Comparison of ENCODE assay signal across 8 cellular contexts in genomic region chr6:5950448-5950847, GRCh38. TPM values are rescaled to one million over a fixed set of nuclear protein-coding genes. Genes with fewer than 3 reads are reported as not detected.
DNase-seq lines count a peak whose midpoint lies in the region; ATAC-seq and TF ChIP-seq lines count a peak whose summit lies in the region.

No MANE protein-coding gene starts in this region.

- POLR2A ChIA-PET in activated CD8-positive, alpha-beta T cell treated with anti-CD3 and anti-CD28 coated beads for 36 hours (lab: Charles Lee) = no interaction called here
- POLR2A ChIA-PET in CD8-positive, alpha-beta memory T cell (lab: Charles Lee) = no interaction called here

- H3K4me2 ChIP-seq in DND-41 (ENCODE audit: insufficient read depth, low read length) = no peak overlapping the region

- no peak overlapping the region for H3K4me3 ChIP-seq in DND-41 (ENCODE audit: low read depth in 1 of 2, low read length in 2 of 2)
- H3K4me3 ChIP-seq in CD8-positive, alpha-beta memory T cell (ENCODE audit: low read length) = no peak overlapping the region

- no peaks in the 10 kb centered on the region for H3K27me3 ChIP-seq in DND-41 (ENCODE audit: insufficient read depth, low read length, poor library complexity)
- no peaks in the 10 kb centered on the region for H3K27me3 ChIP-seq in CD8-positive, alpha-beta memory T cell (ENCODE audit: insufficient read depth, low read length, poor library complexity, severe bottlenecking)

- no peak for DNase-seq in DND-41
- DNase-seq in HFFc6 = no peak
- peak; percentile 57 for DNase-seq in activated CD8-positive, alpha-beta T cell treated with anti-CD3 and anti-CD28 coated beads for 36 hours
- DNase-seq in neural crest cell (ENCODE audit: low read depth, low spot score) = no peak
- DNase-seq in NCI-H2029 (lab: John Stamatoyannopoulos, UW) = no peak
- DNase-seq in sciatic nerve (ENCODE audit: low spot score) = no peak
- no peak for DNase-seq in NCI-H2196 treated with DMSO at 0.1 percent for 48 hours (lab: John Stamatoyannopoulos, UW; ENCODE audit: unreplicated experiment)
- no peak for DNase-seq in CD8-positive, alpha-beta memory T cell

- H2AFZ ChIP-seq in DND-41 (ENCODE audit: low read depth, low read length) = no peak overlapping the region

- intact Hi-C loops in activated CD8-positive, alpha-beta T cell treated with anti-CD3 and anti-CD28 coated beads for 36 hours (cut with micrococcal nuclease) = no loop called here
- intact Hi-C loops in sciatic nerve (cut with DNase I) = no loop called here

- H3K36me3 Mint-ChIP-seq in HFFc6 (ENCODE audit: low read depth) (no peaks in the 10 kb centered on the region), neural crest cell (ENCODE audit: low read depth) (peaks cover 3% of the 10 kb centered on the region)
- H3K36me3 Mint-ChIP-seq in activated CD8-positive, alpha-beta T cell treated with anti-CD3 and anti-CD28 coated beads for 36 hours (ENCODE audit: low read depth) = no peaks in the 10 kb centered on the region
- H3K36me3 Mint-ChIP-seq in CD8-positive, alpha-beta memory T cell = no peaks in the 10 kb centered on the region

- no peak overlapping the region for H3K9ac ChIP-seq in DND-41 (ENCODE audit: low read depth, low read length)

- H3K4me1 ChIP-seq in DND-41 (ENCODE audit: insufficient read depth, low read length) = no peaks in the 10 kb centered on the region
- no peaks in the 10 kb centered on the region for H3K4me1 ChIP-seq in CD8-positive, alpha-beta memory T cell (ENCODE audit: insufficient read depth, low read length)

- H3K27ac ChIP-seq in DND-41 (ENCODE audit: low read length) = no peak overlapping the region
- no peak overlapping the region for H3K27ac ChIP-seq in CD8-positive, alpha-beta memory T cell (ENCODE audit: low read depth, low read length)

- H3K27me3 Mint-ChIP-seq in HFFc6 (ENCODE audit: insufficient read depth) = 0 out of 2 replicates have a peak, but pooled peaks cover 5% of the 10 kb centered on the region
- H3K27me3 Mint-ChIP-seq in activated CD8-positive, alpha-beta T cell treated with anti-CD3 and anti-CD28 coated beads for 36 hours = peaks cover 4% of the 10 kb centered on the region
- peaks cover 2% of the 10 kb centered on the region for H3K27me3 Mint-ChIP-seq in neural crest cell (ENCODE audit: low read depth)
- H3K27me3 Mint-ChIP-seq in CD8-positive, alpha-beta memory T cell = peaks cover 4 to 34% of the 10 kb centered on the region in 2 donors

- TF ChIP-seq CTCF in DND-41 (IDR thresholded peaks at IDR 0.05; ENCODE audit: borderline replicate concordance, extremely low read depth, low read length, poor library complexity, severe bottlenecking) (peak; percentile 54), HFFc6 (IDR thresholded peaks at IDR 0.05) (peak; percentile 69), neural crest cell (conservative IDR thresholded peaks at IDR 0.05) (peak; percentile 52)
- TF ChIP-seq CTCF in activated CD8-positive, alpha-beta T cell treated with anti-CD3 and anti-CD28 coated beads for 36 hours (IDR thresholded peaks at IDR 0.05) = peak; percentile 43

- CTCF ChIA-PET in activated CD8-positive, alpha-beta T cell treated with anti-CD3 and anti-CD28 coated beads for 36 hours (lab: Charles Lee) = no interaction called here
- CTCF ChIA-PET in CD8-positive, alpha-beta memory T cell (lab: Charles Lee) = no interaction called here

- H3K9me3 Mint-ChIP-seq in HFFc6 = no peaks in the 10 kb centered on the region
- H3K9me3 Mint-ChIP-seq in activated CD8-positive, alpha-beta T cell treated with anti-CD3 and anti-CD28 coated beads for 36 hours = no peaks in the 10 kb centered on the region
- peaks cover 6% of the 10 kb centered on the region for H3K9me3 Mint-ChIP-seq in neural crest cell
- no peaks in the 10 kb centered on the region for H3K9me3 Mint-ChIP-seq in CD8-positive, alpha-beta memory T cell

- H3K36me3 ChIP-seq in DND-41 (ENCODE audit: insufficient read depth, low read length) = no peaks in the 10 kb centered on the region
- no peaks in the 10 kb centered on the region for H3K36me3 ChIP-seq in CD8-positive, alpha-beta memory T cell (ENCODE audit: insufficient read depth, low read length)

- no peak for ATAC-seq in DND-41 (ENCODE audit: insufficient read depth, low read depth)
- peak; percentile 80 for ATAC-seq in activated CD8-positive, alpha-beta T cell treated with anti-CD3 and anti-CD28 coated beads for 36 hours
- no peak for ATAC-seq in sciatic nerve

- H3K79me2 ChIP-seq in DND-41 (ENCODE audit: insufficient read depth, low read length) = no peaks in the 10 kb centered on the region

- H3K9me3 ChIP-seq in DND-41 (ENCODE audit: insufficient read depth, low read length, severe bottlenecking) = no peaks in the 10 kb centered on the region
- H3K9me3 ChIP-seq in CD8-positive, alpha-beta memory T cell (ENCODE audit: low read length) = no peaks in the 10 kb centered on the region

- no peaks in the 10 kb centered on the region; the same call in 1 of the 2 replicates for H3K4me1 Mint-ChIP-seq in HFFc6 (ENCODE audit: low read depth)
- peaks cover 2% of the 10 kb centered on the region for H3K4me1 Mint-ChIP-seq in activated CD8-positive, alpha-beta T cell treated with anti-CD3 and anti-CD28 coated beads for 36 hours (ENCODE audit: low read depth)
- no peaks in the 10 kb centered on the region for H3K4me1 Mint-ChIP-seq in neural crest cell
- no peaks in the 10 kb centered on the region for H3K4me1 Mint-ChIP-seq in CD8-positive, alpha-beta memory T cell

- no peaks in the 10 kb centered on the region for H4K20me1 ChIP-seq in DND-41 (ENCODE audit: insufficient read depth, low read length)

- H3K4me3 Mint-ChIP-seq in HFFc6 = no peak overlapping the region
- no peak overlapping the region for H3K4me3 Mint-ChIP-seq in activated CD8-positive, alpha-beta T cell treated with anti-CD3 and anti-CD28 coated beads for 36 hours
- no peak overlapping the region for H3K4me3 Mint-ChIP-seq in neural crest cell
- no peak overlapping the region for H3K4me3 Mint-ChIP-seq in CD8-positive, alpha-beta memory T cell

- H3K27ac Mint-ChIP-seq in HFFc6 (no peak overlapping the region), neural crest cell (ENCODE audit: unreplicated experiment) (no peak overlapping the region)
- no peak overlapping the region for H3K27ac Mint-ChIP-seq in activated CD8-positive, alpha-beta T cell treated with anti-CD3 and anti-CD28 coated beads for 36 hours
- no peak overlapping the region for H3K27ac Mint-ChIP-seq in CD8-positive, alpha-beta memory T cell

RNA-seq across cellular contexts. Expression of gene NRN1, which starts 56.3 kb away (rescaled TPM):
- total RNA-seq in HFFc6 (2021; fragmentation: NEBNext Ultra II Directional; extraction: Animal tissue kit (Norgen Biotek cat#: 25700)) = not detected
- 1 to 10 TPM; 5.9 to 7.1 TPM for total RNA-seq in activated CD8-positive, alpha-beta T cell treated with anti-CD3 and anti-CD28 coated beads for 36 hours
- 1.3 and 1.5 TPM in 2 replicates for total RNA-seq in neural crest cell
- total RNA-seq in sciatic nerve = 90.1 TPM
- under 1 TPM in 1 of 2 experiments, not detected in 1; 0.24 TPM for total RNA-seq in CD8-positive, alpha-beta memory T cell
- 0.61 TPM for polyA plus RNA-seq in CD8-positive, alpha-beta memory T cell

Comparison
In these comparisons a context has a peak if more than half of its experiments do, and no peak if none do; other contexts are left out.
1. RNA of gene NRN1, which starts 56.3 kb away (total RNA-seq): 90.1 TPM in sciatic nerve (single experiment); 5.9 to 7.1 TPM in activated CD8-positive, alpha-beta T cell treated with anti-CD3 and anti-CD28 coated beads for 36 hours, 1.3 to 1.5 TPM in neural crest cell, 0.24 TPM in CD8-positive, alpha-beta memory T cell and not detected in HFFc6; every median in the first group is over 10 times any median in the second.
2. Peak in every context shown above with its lines, with median percentiles within 50 percentile points of each other: CTCF ChIP-seq.